13 cellular contexts compared by ENCODE assay signal in the genomic region with DNA sequence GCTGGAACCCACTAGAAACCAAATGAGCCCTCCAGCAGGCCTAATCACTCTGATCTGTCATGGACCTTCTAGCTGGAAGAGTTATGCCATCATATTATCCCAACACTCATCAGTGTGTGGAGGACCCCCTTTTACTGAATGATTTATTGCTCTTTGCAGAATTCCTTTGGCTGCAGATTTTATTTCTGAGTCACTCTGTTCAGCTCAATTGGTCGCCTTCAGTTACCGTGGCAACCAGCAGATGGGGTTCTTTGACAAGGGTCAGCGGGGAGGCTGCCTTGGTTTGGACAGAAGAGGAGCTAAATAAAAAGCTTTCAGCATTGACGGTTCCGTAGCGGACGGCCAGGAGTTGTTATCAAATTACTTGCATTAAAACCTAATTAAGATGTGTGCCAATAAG.
DNase-seq lines count a peak whose midpoint lies in the region; ATAC-seq, FAIRE-seq and TF ChIP-seq lines count a peak whose summit lies in the region.
"Had no signal": no experiment of that assay in that cellular context is flagged by ENCODE, and none has a peak within 500 bp of the region (broad histone marks: within the 10 kb centered on the region; RNA-seq: fewer than 3 reads in every experiment).

No MANE protein-coding gene starts in this region.

- peaks cover 0 to 9% (median 0%) of the 10 kb centered on the region in 9 donors for H3K9me3 Mint-ChIP-seq in naive thymus-derived CD8-positive, alpha-beta T cell
- H3K9me3 Mint-ChIP-seq: activated B cell treated with CpG ODN at 0.5 μM for 24 hours had no signal

- H3K36me3 Mint-ChIP-seq in naive thymus-derived CD8-positive, alpha-beta T cell: peaks cover 7 to 13% (median 10%) of the 10 kb centered on the region in 3 donors

- peak; percentile 81 for FAIRE-seq in HTR-8/SVneo (lab: Jason Lieb, UNC)
- FAIRE-seq: bronchial epithelial cell had no signal

- no peak for ATAC-seq in GM21360 (IDR thresholded peaks at IDR 0.05; ENCODE audit: unreplicated experiment)
- ATAC-seq in naive thymus-derived CD8-positive, alpha-beta T cell: no peak

- H3K36me3 ChIP-seq in testis (ENCODE audit: low read depth, missing control alignments): no peaks in the 10 kb centered on the region

- intact Hi-C loops in testis (cut with DNase I; ENCODE audit: low total_unique reads): no loop called here

- POLR2A ChIA-PET in naive thymus-derived CD8-positive, alpha-beta T cell (lab: Charles Lee): no interaction called here

- no peaks in the 10 kb centered on the region for H3K27me3 ChIP-seq in testis

- TF ChIP-seq POLR2A in testis (IDR thresholded peaks at IDR 0.05): no peak

- no peak overlapping the region for H3K27ac Mint-ChIP-seq in naive thymus-derived CD8-positive, alpha-beta T cell
- H3K27ac Mint-ChIP-seq: activated B cell treated with CpG ODN at 0.5 μM for 24 hours; stimulated activated naive CD8-positive, alpha-beta T cell treated with anti-CD3 and anti-CD28 coated beads, Interleukin-15, amount 100 ng/mL, for 72 hours had no signal

- H3K9me3 ChIP-seq in testis: no peaks in the 10 kb centered on the region

- WGBS in testis, 2 donors: 89 to 91% methylated on average over 7 of the region's 7 CpGs

- no peak overlapping the region for H3K27ac ChIP-seq in testis
- H3K27ac ChIP-seq: skin epidermis had no signal

- peaks cover 12 to 24% (median 19%) of the 10 kb centered on the region in 4 donors for H3K4me1 Mint-ChIP-seq in naive thymus-derived CD8-positive, alpha-beta T cell

- no peak overlapping the region for H3K4me3 ChIP-seq in testis
- H3K4me3 ChIP-seq: skin epidermis had no signal

- peak; percentile 28 for TF ChIP-seq CTCF in AG09319 (IDR thresholded peaks at IDR 0.05; ENCODE audit: low read depth, low read length)
- TF ChIP-seq CTCF in testis (IDR thresholded peaks at IDR 0.05): no peak

- H3K4me1 ChIP-seq in testis: no peaks in the 10 kb centered on the region

- DNase-seq in AG09319 (ENCODE audit: extremely low read depth, low read depth) (no peak), HTR-8/SVneo (ENCODE audit: insufficient read length, low spot score) (peak; percentile 76), astrocyte of the hippocampus (ENCODE audit: low read depth, low spot score) (peak; percentile 87), kidney tubule cell (ENCODE audit: low spot score) (peak; percentile 39), testis (no peak)
- no peak for DNase-seq in activated CD8-positive, alpha-beta memory T cell treated with anti-CD3 and anti-CD28 coated beads, Interleukin-2, amount 50 U/mL, for 4 hours
- no peak for DNase-seq in naive thymus-derived CD8-positive, alpha-beta T cell
- DNase-seq: activated B cell treated with CpG ODN at 0.5 μM for 24 hours; NCI-H2171 treated with DMSO at 0.1 percent for 48 hours; stimulated activated naive CD8-positive, alpha-beta T cell treated with anti-CD3 and anti-CD28 coated beads, Interleukin-15, amount 100 ng/mL, for 72 hours had no signal

- H3K4me3 Mint-ChIP-seq in naive thymus-derived CD8-positive, alpha-beta T cell: no peak overlapping the region
- H3K4me3 Mint-ChIP-seq: activated B cell treated with CpG ODN at 0.5 μM for 24 hours; stimulated activated naive CD8-positive, alpha-beta T cell treated with anti-CD3 and anti-CD28 coated beads, Interleukin-15, amount 100 ng/mL, for 72 hours had no signal

- H3K27me3 Mint-ChIP-seq in naive thymus-derived CD8-positive, alpha-beta T cell: no peaks in the 10 kb centered on the region
- H3K27me3 Mint-ChIP-seq: activated B cell treated with CpG ODN at 0.5 μM for 24 hours; stimulated activated naive CD8-positive, alpha-beta T cell treated with anti-CD3 and anti-CD28 coated beads, Interleukin-15, amount 100 ng/mL, for 72 hours had no signal

Comparison
In these comparisons a context has a peak if more than half of its experiments do, and no peak if none do; other contexts are left out.
1. DNase-seq: peak in HTR-8/SVneo (single experiment), astrocyte of the hippocampus (single experiment) and kidney tubule cell (single experiment); none in AG09319 (single experiment), testis (single experiment), activated CD8-positive, alpha-beta memory T cell treated with anti-CD3 and anti-CD28 coated beads, Interleukin-2, amount 50 U/mL, for 4 hours (single experiment) and naive thymus-derived CD8-positive, alpha-beta T cell (0 of 10).